1 cellular context compared by ENCODE assay signal in genomic region chr1:37723390-37724078, GRCh38.
TF ChIP-seq lines count a peak whose summit lies in the region.

No MANE protein-coding gene starts in this region.

TF ChIP-seq in H1, 55 proteins besides CTCF, POLR2A, EP300 and RAD21:
- TF ChIP-seq BACH1 (IDR thresholded peaks at IDR 0.05; ENCODE audit: low read length) (no peak), RBBP5 (IDR thresholded peaks at IDR 0.05; ENCODE audit: borderline replicate concordance, low read depth, low read length) (no peak), TEAD4 (IDR thresholded peaks at IDR 0.05; ENCODE audit: low read depth, low read length) (no peak), PHF8 (conservative IDR thresholded peaks at IDR 0.05; ENCODE audit: low read depth, low read length) (no peak)
